10 cellular contexts compared by ENCODE assay signal in genomic region chr1:40396420-40396819, GRCh38.
A peak's percentile ranks its signal among the peaks of the same experiment; 100 is the strongest.
DNase-seq lines count a peak whose midpoint lies in the region; ATAC-seq and TF ChIP-seq lines count a peak whose summit lies in the region.
"Had no signal": no experiment of that assay in that cellular context is flagged by ENCODE, and none has a peak within 500 bp of the region (broad histone marks: within the 10 kb centered on the region; RNA-seq: fewer than 3 reads in every experiment).

No MANE protein-coding gene starts in this region.

- CTCF ChIA-PET in HEK293T (lab: Yijun Ruan, JAX): no interaction called here

- H3K4me3 ChIP-seq in mucosa of rectum (ENCODE audit: low read length in 2 of 2): no peak overlapping the region

- no peak overlapping the region for H3K9ac ChIP-seq in mucosa of rectum (ENCODE audit: low read depth in 1 of 2, low read length in 2 of 2)

- no peaks in the 10 kb centered on the region for H3K9me3 Mint-ChIP-seq in stimulated activated naive CD8-positive, alpha-beta T cell treated with anti-CD3 and anti-CD28 coated beads, Interleukin-15, Interleukin-2, amounts not matched to agents 100 ng/mL and 50 ng/mL, for 24 hours
- H3K9me3 Mint-ChIP-seq in activated naive CD8-positive, alpha-beta T cell (ENCODE audit: low read depth): peaks cover 3% of the 10 kb centered on the region

- H3K36me3 Mint-ChIP-seq in stimulated activated naive CD8-positive, alpha-beta T cell treated with anti-CD3 and anti-CD28 coated beads, Interleukin-15, Interleukin-2, amounts not matched to agents 100 ng/mL and 50 ng/mL, for 24 hours (ENCODE audit: low read depth): peaks cover 44% of the 10 kb centered on the region
- H3K36me3 Mint-ChIP-seq in activated naive CD8-positive, alpha-beta T cell: peaks cover 11% of the 10 kb centered on the region

- DNase-seq in stimulated activated naive CD8-positive, alpha-beta T cell treated with anti-CD3 and anti-CD28 coated beads, Interleukin-15, Interleukin-2, amounts not matched to agents 100 U/mL and 50 U/mL, for 24 hours: no peak
- DNase-seq in HEK293T (ENCODE audit: extremely low spot score) (no peak), amniotic stem cell (lab: John Stamatoyannopoulos, UW) (no peak), D341Med (ENCODE audit: low spot score) (no peak)
- DNase-seq: activated CD4-positive, alpha-beta T cell treated with anti-CD3 and anti-CD28 coated beads, Interleukin-2, amount 50 U/mL, for 4 hours; NCI-H1930 had no signal

- H3K27me3 ChIP-seq in mucosa of rectum (ENCODE audit: control insufficient read depth in 2 of 2, insufficient read depth in 2 of 2, low read length in 2 of 2): no peaks in the 10 kb centered on the region

- H3K27ac ChIP-seq in mucosa of rectum (ENCODE audit: low read depth in 2 of 2, low read length in 2 of 2): peak overlapping the region; percentile 66 to 72

- peak overlapping the region; percentile 55 for H3K4me3 Mint-ChIP-seq in stimulated activated naive CD8-positive, alpha-beta T cell treated with anti-CD3 and anti-CD28 coated beads, Interleukin-15, Interleukin-2, amounts not matched to agents 100 ng/mL and 50 ng/mL, for 24 hours
- H3K4me3 Mint-ChIP-seq in activated naive CD8-positive, alpha-beta T cell: peak overlapping the region; percentile 43

- ATAC-seq in stimulated activated naive CD8-positive, alpha-beta T cell treated with anti-CD3 and anti-CD28 coated beads, Interleukin-15, Interleukin-2, amounts not matched to agents 100 U/mL and 50 U/mL, for 24 hours: no peak
- ATAC-seq in GM21717 (IDR thresholded peaks at IDR 0.05; ENCODE audit: unreplicated experiment): no peak

- peak overlapping the region; percentile 77 for H3K27ac Mint-ChIP-seq in stimulated activated naive CD8-positive, alpha-beta T cell treated with anti-CD3 and anti-CD28 coated beads, Interleukin-15, Interleukin-2, amounts not matched to agents 100 ng/mL and 50 ng/mL, for 24 hours
- peak overlapping the region; percentile 95 for H3K27ac Mint-ChIP-seq in activated naive CD8-positive, alpha-beta T cell

- POLR2A ChIA-PET in HEK293T (lab: Yijun Ruan, JAX): no interaction called here

- H3K4me1 ChIP-seq in mucosa of rectum (ENCODE audit: control insufficient read depth in 2 of 2, insufficient read depth in 2 of 2, low read length in 2 of 2): peaks cover 2 to 8% of the 10 kb centered on the region in 2 donors

- peaks cover 96% of the 10 kb centered on the region for H3K4me1 Mint-ChIP-seq in stimulated activated naive CD8-positive, alpha-beta T cell treated with anti-CD3 and anti-CD28 coated beads, Interleukin-15, Interleukin-2, amounts not matched to agents 100 ng/mL and 50 ng/mL, for 24 hours (ENCODE audit: low read depth)
- H3K4me1 Mint-ChIP-seq in activated naive CD8-positive, alpha-beta T cell (ENCODE audit: low read depth): peaks cover 93% of the 10 kb centered on the region

- H3K9me3 ChIP-seq in mucosa of rectum (ENCODE audit: control insufficient read depth in 2 of 2, low read length in 2 of 2): no peaks in the 10 kb centered on the region

- H3K27me3 Mint-ChIP-seq in stimulated activated naive CD8-positive, alpha-beta T cell treated with anti-CD3 and anti-CD28 coated beads, Interleukin-15, Interleukin-2, amounts not matched to agents 100 ng/mL and 50 ng/mL, for 24 hours: no peaks in the 10 kb centered on the region
- H3K27me3 Mint-ChIP-seq in activated naive CD8-positive, alpha-beta T cell: no peaks in the 10 kb centered on the region

- H3K36me3 ChIP-seq in mucosa of rectum (ENCODE audit: control insufficient read depth in 2 of 2, insufficient read depth in 2 of 2, low read length in 2 of 2): no peaks in the 10 kb centered on the region

TF ChIP-seq in HEK293T, 16 proteins besides CTCF, POLR2A, EP300 and RAD21:
- TF ChIP-seq NFRKB (IDR thresholded peaks at IDR 0.05) (no peak), TARDBP (IDR thresholded peaks at IDR 0.05) (no peak), ELF4 (IDR thresholded peaks at IDR 0.05) (no peak), FOXA1 (IDR thresholded peaks at IDR 0.05) (no peak), BHLHE40 (IDR thresholded peaks at IDR 0.05; ENCODE audit: borderline replicate concordance) (no peak), SUZ12 (IDR thresholded peaks at IDR 0.05) (no peak), ARNT (IDR thresholded peaks at IDR 0.05) (no peak), CTBP1 (IDR thresholded peaks at IDR 0.05; ENCODE audit: borderline replicate concordance) (no peak), FOXM1 (IDR thresholded peaks at IDR 0.05; ENCODE audit: borderline replicate concordance) (no peak), SP1 (IDR thresholded peaks at IDR 0.05) (no peak)
- TF ChIP-seq, protein P1, sequence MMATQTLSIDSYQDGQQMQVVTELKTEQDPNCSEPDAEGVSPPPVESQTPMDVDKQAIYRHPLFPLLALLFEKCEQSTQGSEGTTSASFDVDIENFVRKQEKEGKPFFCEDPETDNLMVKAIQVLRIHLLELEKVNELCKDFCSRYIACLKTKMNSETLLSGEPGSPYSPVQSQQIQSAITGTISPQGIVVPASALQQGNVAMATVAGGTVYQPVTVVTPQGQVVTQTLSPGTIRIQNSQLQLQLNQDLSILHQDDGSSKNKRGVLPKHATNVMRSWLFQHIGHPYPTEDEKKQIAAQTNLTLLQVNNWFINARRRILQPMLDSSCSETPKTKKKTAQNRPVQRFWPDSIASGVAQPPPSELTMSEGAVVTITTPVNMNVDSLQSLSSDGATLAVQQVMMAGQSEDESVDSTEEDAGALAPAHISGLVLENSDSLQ (IDR thresholded peaks at IDR 0.05): no peak
